In the genomic region with DNA sequence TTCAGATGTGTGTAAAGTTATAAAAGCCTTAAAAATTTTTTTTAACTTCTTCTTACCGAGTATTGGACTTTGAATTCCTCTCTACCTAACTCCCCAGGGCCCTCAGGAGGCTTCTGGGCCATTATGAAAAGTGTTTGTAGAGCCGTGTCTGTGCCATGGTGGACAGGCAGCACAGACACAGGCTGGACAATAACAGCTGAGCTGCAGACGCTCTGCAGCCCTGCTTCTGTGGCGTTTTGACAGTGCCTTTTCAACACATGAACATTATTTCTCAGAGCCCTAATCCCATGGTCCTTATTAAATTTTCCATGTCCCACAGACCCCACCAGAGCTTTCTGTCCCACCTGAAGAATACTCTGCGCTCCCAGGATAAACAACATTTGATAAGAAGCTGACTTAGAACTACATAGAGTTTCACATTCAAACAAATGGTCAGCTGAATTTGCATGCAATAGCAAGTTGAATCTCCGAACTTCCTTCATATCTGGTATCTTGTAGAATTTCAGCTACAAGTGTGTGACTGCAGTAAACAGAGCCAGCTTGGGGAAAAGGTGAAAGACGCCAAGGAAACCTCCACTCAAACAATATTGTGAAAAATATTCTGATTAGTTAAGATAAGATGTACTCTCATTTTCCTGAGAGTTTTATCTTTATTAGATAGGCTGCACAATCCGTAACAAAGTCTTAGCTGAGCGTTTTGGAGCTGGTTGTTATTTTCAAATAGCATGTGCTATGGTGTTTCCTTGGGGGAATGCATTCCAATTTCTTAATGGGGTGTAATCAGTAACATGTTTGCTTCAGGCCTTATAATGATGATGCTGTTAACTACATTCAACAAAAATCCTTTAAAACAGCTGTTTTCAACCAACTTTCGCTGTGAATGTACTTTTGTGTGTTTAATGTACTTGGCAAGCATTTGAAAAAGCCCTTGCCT, we compare ENCODE assay signal across 2 cellular contexts.
TF ChIP-seq lines count a peak whose summit lies in the region.

No MANE protein-coding gene starts in this region.

TF ChIP-seq in GM23338, 12 proteins besides CTCF, POLR2A, EP300 and RAD21 (continues in another document):
- TF ChIP-seq EZH2phosphoT487 (IDR thresholded peaks at IDR 0.05; ENCODE audit: unreplicated experiment) (no peak), NANOG (IDR thresholded peaks at IDR 0.05; ENCODE audit: borderline replicate concordance) (no peak), ZNF331 (CRISPR knock-in tag; IDR thresholded peaks at IDR 0.05; ENCODE audit: low read depth) (no peak), JUNB (IDR thresholded peaks at IDR 0.05; ENCODE audit: unreplicated experiment) (no peak), POLR2AphosphoS5 (IDR thresholded peaks at IDR 0.05; ENCODE audit: low read depth) (no peak), REST (IDR thresholded peaks at IDR 0.05; ENCODE audit: unreplicated experiment) (no peak), ZNF462 (CRISPR knock-in tag; IDR thresholded peaks at IDR 0.05) (no peak)

TF ChIP-seq in H1, 55 proteins besides CTCF, POLR2A, EP300 and RAD21:
- TF ChIP-seq SP1 (IDR thresholded peaks at IDR 0.05; ENCODE audit: low read depth, low read length) (no peak), NANOG (IDR thresholded peaks at IDR 0.05; ENCODE audit: insufficient read depth, low read depth, low read length, poor library complexity, severe bottlenecking) (no peak), CBX5 (IDR thresholded peaks at IDR 0.05; ENCODE audit: low read depth, low read length) (no peak), GABPA (IDR thresholded peaks at IDR 0.05; ENCODE audit: borderline replicate concordance, insufficient read depth, low read length) (no peak)
TF ChIP-seq in H1: peak in this region for 0.
